In the genomic region with DNA sequence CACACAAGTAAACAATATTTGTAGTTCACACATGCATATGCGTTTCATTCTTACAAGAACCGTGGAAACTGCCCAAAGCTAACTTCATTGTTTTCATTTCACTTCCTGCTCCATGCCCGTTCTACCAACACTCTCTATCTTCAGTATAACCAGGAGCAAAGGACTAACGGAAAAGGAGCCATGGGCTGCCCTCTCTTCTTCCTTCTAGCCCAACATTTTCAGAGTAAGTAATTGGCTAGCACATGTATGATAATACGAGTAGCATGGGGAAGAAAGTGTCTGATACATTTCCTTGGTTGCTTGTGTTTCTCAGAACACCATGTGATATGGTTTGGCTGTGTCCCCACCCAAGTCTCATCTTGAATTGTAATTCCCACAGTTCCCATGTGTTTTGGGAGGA, we compare ENCODE assay signal across 18 cellular contexts. TPM values are rescaled to one million over a fixed set of nuclear protein-coding genes. Genes with fewer than 3 reads are reported as not detected.
DNase-seq lines count a peak whose midpoint lies in the region; FAIRE-seq and TF ChIP-seq lines count a peak whose summit lies in the region.
"Had no signal": no experiment of that assay in that cellular context is flagged by ENCODE, and none has a peak within 500 bp of the region (broad histone marks: within the 10 kb centered on the region; RNA-seq: fewer than 3 reads in every experiment).

No MANE protein-coding gene starts in this region.

- no peak for TF ChIP-seq POLR2A in H1 (IDR thresholded peaks at IDR 0.05; ENCODE audit: control extremely low read depth in 1 of 2, low read depth in 2 of 2, low read length in 2 of 2)

- CTCF ChIA-PET in H1 (lab: Charles Lee; ENCODE audit: partially characterized antibody): interaction anchor here (0.9 to 1.7 kb wide), 5 partner anchors 9 to 107 kb away, joined by 3 to 7 read pairs (median 3); no protein-coding TSS in a partner anchor

- H3K4me2 ChIP-seq in OCI-LY3 (ENCODE audit: low read length) (no peak overlapping the region), H1 (ENCODE audit: insufficient read depth in 1 of 2, low read depth in 2 of 2, low read length in 2 of 2) (no peak overlapping the region)

- H3K4me1 ChIP-seq in OCI-LY3 (ENCODE audit: low read length): no peaks in the 10 kb centered on the region
- 0 out of 7 replicates have a peak, but pooled peaks cover 0 to 4% (median 0%) of the 10 kb centered on the region in 4 experiments for H3K4me1 ChIP-seq in H1 (replicated peaks in 1 of 4; ENCODE audit: control insufficient read depth in 3 of 4, insufficient read depth in 4 of 4, low read length in 3 of 4)
- H3K4me1 ChIP-seq: BE2C had no signal

- no peak overlapping the region for H4K5ac ChIP-seq in H1 (ENCODE audit: insufficient read length, low read depth, low read length)

- H3K56ac ChIP-seq in H1 (replicated peaks; ENCODE audit: insufficient read length, low read depth, low read length): no peak overlapping the region

- H3K36me3 ChIP-seq in OCI-LY3 (replicated peaks; ENCODE audit: low read depth, low read length): peaks cover 16% of the 10 kb centered on the region
- H3K36me3 ChIP-seq in H1 (ENCODE audit: control insufficient read depth in 2 of 4, insufficient read depth in 4 of 4, low read length in 3 of 4): no peaks in the 10 kb centered on the region
- H3K36me3 ChIP-seq: BE2C had no signal

- TF ChIP-seq CTCF in OCI-LY3 (IDR thresholded peaks at IDR 0.05; ENCODE audit: low read depth, low read length) (no peak), H1 (IDR thresholded peaks at IDR 0.05; ENCODE audit: control extremely low read depth in 1 of 3, insufficient read depth in 1 of 3, low read depth in 1 of 3, low read length in 3 of 3) (no peak)

- H3K4me3 ChIP-seq in OCI-LY3 (ENCODE audit: low read length) (no peak overlapping the region), H1 (ENCODE audit: extremely low read depth in 1 of 4, insufficient read depth in 2 of 4, low read depth in 3 of 4, low read length in 4 of 4) (no peak overlapping the region)

- H3K79me2 ChIP-seq in OCI-LY3 (ENCODE audit: low read length) (no peaks in the 10 kb centered on the region), H1 (ENCODE audit: control insufficient read depth in 1 of 2, insufficient read depth in 2 of 2, low read length in 2 of 2) (no peaks in the 10 kb centered on the region)

- H3K23me2 ChIP-seq in H1 (ENCODE audit: low read depth, low read length): no peaks in the 10 kb centered on the region

- H3K79me1 ChIP-seq in H1 (ENCODE audit: low read depth, low read length): no peaks in the 10 kb centered on the region

- H3K14ac ChIP-seq in H1 (ENCODE audit: insufficient read length): no peak overlapping the region

- H3K27ac ChIP-seq in OCI-LY3 (ENCODE audit: low read length) (no peak overlapping the region), H1 (ENCODE audit: low read depth, low read length) (no peak overlapping the region)
- H3K27ac ChIP-seq: C4-2B had no signal

- DNase-seq in EH (ENCODE audit: low read depth) (peak; percentile 19), H1 (ENCODE audit: low read depth in 1 of 2, low spot score in 2 of 2) (peak in 1 of 2 experiments; percentile 16), foreskin melanocyte (peak; percentile 53), CD1c-positive myeloid dendritic cell (ENCODE audit: extremely low spot score) (no peak), AG08396 (ENCODE audit: low spot score) (no peak), inferior parietal cortex (ENCODE audit: extremely low spot score) (no peak)
- DNase-seq: BE2C, COR-L47, DMS153, GOT3, HCEC 1CT, HFFc6 had no signal

- H3K4ac ChIP-seq in H1 (replicated peaks; ENCODE audit: insufficient read length, low read depth, low read length): no peak overlapping the region

- no peak overlapping the region for H2BK120ac ChIP-seq in H1 (replicated peaks; ENCODE audit: low read depth, low read length)

- H3K9ac ChIP-seq in OCI-LY3 (ENCODE audit: low read length) (no peak overlapping the region), H1 (replicated peaks in 1 of 4; ENCODE audit: extremely low read depth in 1 of 4, low read depth in 3 of 4, low read length in 3 of 4) (no peak overlapping the region)

- H2BK15ac ChIP-seq in H1 (ENCODE audit: low read length): no peak overlapping the region

- TF ChIP-seq RAD21 in H1 (IDR thresholded peaks at IDR 0.05 in 1 of 2, conservative IDR thresholded peaks at IDR 0.05 in 1 of 2; ENCODE audit: low read depth in 2 of 2, low read length in 2 of 2): no peak

- no peak for FAIRE-seq in H1 (lab: Jason Lieb, UNC)
- FAIRE-seq: A204.1, D721Med, GM12891, HTR-8/SVneo had no signal

- TF ChIP-seq EP300 in H1 (IDR thresholded peaks at IDR 0.05; ENCODE audit: borderline replicate concordance in 1 of 2, low read depth in 2 of 2, low read length in 2 of 2): no peak

- H2AK5ac ChIP-seq in H1 (ENCODE audit: low read depth, low read length): no peak overlapping the region

- H3K18ac ChIP-seq in H1 (ENCODE audit: extremely low read depth, low read length): no peak overlapping the region

- H4K20me1 ChIP-seq in OCI-LY3 (ENCODE audit: insufficient read depth, low read length) (no peaks in the 10 kb centered on the region), H1 (replicated peaks in 1 of 2; ENCODE audit: control insufficient read depth in 1 of 2, insufficient read depth in 2 of 2, low read length in 2 of 2) (no peaks in the 10 kb centered on the region)

- H3K27me3 ChIP-seq in OCI-LY3 (ENCODE audit: low read depth, low read length) (no peaks in the 10 kb centered on the region), H1 (replicated peaks in 1 of 4; ENCODE audit: control insufficient read depth in 3 of 4, extremely low read depth in 1 of 4, insufficient read depth in 3 of 4, low read length in 3 of 4) (no peaks in the 10 kb centered on the region)
- H3K27me3 ChIP-seq: BE2C had no signal

- no peak overlapping the region for H4K91ac ChIP-seq in H1 (replicated peaks; ENCODE audit: insufficient read length, low read length)

- no peak overlapping the region for H4K8ac ChIP-seq in H1 (ENCODE audit: extremely low read depth, insufficient read depth, low read length)

- no peak overlapping the region for H2BK5ac ChIP-seq in H1 (ENCODE audit: low read depth, low read length)

- H3K23ac ChIP-seq in H1 (ENCODE audit: insufficient read length): no peak overlapping the region

- H2BK20ac ChIP-seq in H1 (ENCODE audit: low read length): no peak overlapping the region

- H2BK12ac ChIP-seq in H1 (ENCODE audit: low read depth, low read length): no peak overlapping the region

- H2AFZ ChIP-seq in OCI-LY3 (ENCODE audit: low read depth, low read length) (peak overlapping the region; percentile 53; the same call in 1 of the 2 replicates), H1 (ENCODE audit: low read length) (0 out of 2 replicates have a peak overlapping the region, but pooled peaks have one; percentile 20)

- POLR2A ChIA-PET in H1 (lab: Charles Lee; ENCODE audit: partially characterized antibody): no interaction called here

- no peaks in the 10 kb centered on the region for H3K9me3 ChIP-seq in OCI-LY3 (ENCODE audit: insufficient read depth, low read length)
- H3K9me3 ChIP-seq in H1 (ENCODE audit: insufficient read depth in 2 of 2, low read depth in 1 of 2, low read length in 1 of 2): peaks cover 0 to 6% of the 10 kb centered on the region in 2 experiments; a peak in 1 of 4 replicates
- H3K9me3 ChIP-seq: BE2C had no signal

- WGBS in H1 (ENCODE audit: extremely low coverage in 1 of 2, insufficient coverage in 1 of 2, insufficient read length in 1 of 2, insufficient replicate concordance in 2 of 2, low coverage in 1 of 2, low lambda C conversion rate in 2 of 2, missing lambda C conversion rate in 1 of 2), 2 experiments: 89% methylated on average over 5 of the region's 5 CpGs; no CpG with 5 or more reads in 1 of the 2 experiments

TF ChIP-seq in H1, 55 proteins besides CTCF, POLR2A, EP300 and RAD21:
- no peak for TF ChIP-seq GTF2F1 (IDR thresholded peaks at IDR 0.05; ENCODE audit: borderline replicate concordance, low read depth, low read length)

RNA-seq across cellular contexts. Expression of gene ZNF783, which starts 38.8 kb away (rescaled TPM):
- total RNA-seq in H1 (2021; fragmentation: NEBNext Ultra II Directional; extraction: Animal tissue kit (Norgen Biotek cat#: 25700)): 7.3 and 8.3 TPM in 2 replicates
- 8.2 and 10.3 TPM in 2 replicates for polyA plus RNA-seq in H1 (2011; rRNA removed)
- 10.9 TPM for polyA plus RNA-seq in H1 (2011; cell fraction: cytosol; rRNA removed)
- polyA plus RNA-seq in H1 (2011; cell fraction: nucleus; rRNA removed): 28.9 TPM
- polyA plus RNA-seq in H1 (2012, experiment 1 of 2): 4.0 to 9.1 TPM (median 6.6 TPM) in 4 replicates
- polyA plus RNA-seq in H1 (2012, experiment 2 of 2): 3.2 TPM
- 4.3 TPM for polyA plus RNA-seq in H1 (2013, experiment 1 of 2)
- polyA plus RNA-seq in H1 (2013, experiment 2 of 2): 4.2 TPM
- polyA minus RNA-seq in H1 (2011; rRNA and poly(A)+ RNA removed): 4.8 and 5.3 TPM in 2 replicates
- polyA minus RNA-seq in H1 (2011; cell fraction: cytosol; rRNA and poly(A)+ RNA removed): 3.9 TPM
- 11.9 TPM for polyA minus RNA-seq in H1 (2011; cell fraction: nucleus; rRNA and poly(A)+ RNA removed)

Comparison
In these comparisons a context has a peak if more than half of its experiments do, and no peak if none do; other contexts are left out.
1. DNase-seq: peak in EH (single experiment) and foreskin melanocyte (single experiment); none in CD1c-positive myeloid dendritic cell (single experiment), AG08396 (single experiment) and inferior parietal cortex (single experiment).